In the genomic region with DNA sequence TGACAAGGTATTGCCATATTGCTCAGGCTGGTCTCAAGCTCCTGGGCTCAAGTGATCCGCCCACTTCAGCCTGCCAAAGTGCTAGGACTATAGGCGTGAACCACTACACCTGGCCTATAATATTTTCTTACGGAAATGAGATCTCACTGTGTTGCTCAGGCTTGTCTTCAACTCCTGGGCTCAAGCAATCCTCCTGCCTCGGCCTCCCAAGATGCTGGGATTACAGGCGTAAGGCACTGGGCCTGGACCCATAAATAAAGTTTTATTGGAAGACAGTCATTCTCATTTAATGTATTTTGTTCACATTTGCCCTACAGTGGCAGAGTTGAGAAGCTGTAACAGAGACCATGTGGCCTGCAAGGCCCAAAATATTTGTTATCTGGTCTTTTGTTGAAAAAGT, we compare ENCODE assay signal across 1 cellular context.
TF ChIP-seq lines count a peak whose summit lies in the region.

No MANE protein-coding gene starts in this region.

TF ChIP-seq in GM12878, 131 proteins besides CTCF, POLR2A, EP300 and RAD21 (continued from another document):
- 0 out of 2 replicates have a peak, but pooled peaks have one; percentile 30 for TF ChIP-seq GATAD2B (conservative IDR thresholded peaks at IDR 0.05; ENCODE audit: low read depth)
TF ChIP-seq in GM12878: peak in this region for 3.
